ENCODE assay signal across 9 cellular contexts in the genomic region with DNA sequence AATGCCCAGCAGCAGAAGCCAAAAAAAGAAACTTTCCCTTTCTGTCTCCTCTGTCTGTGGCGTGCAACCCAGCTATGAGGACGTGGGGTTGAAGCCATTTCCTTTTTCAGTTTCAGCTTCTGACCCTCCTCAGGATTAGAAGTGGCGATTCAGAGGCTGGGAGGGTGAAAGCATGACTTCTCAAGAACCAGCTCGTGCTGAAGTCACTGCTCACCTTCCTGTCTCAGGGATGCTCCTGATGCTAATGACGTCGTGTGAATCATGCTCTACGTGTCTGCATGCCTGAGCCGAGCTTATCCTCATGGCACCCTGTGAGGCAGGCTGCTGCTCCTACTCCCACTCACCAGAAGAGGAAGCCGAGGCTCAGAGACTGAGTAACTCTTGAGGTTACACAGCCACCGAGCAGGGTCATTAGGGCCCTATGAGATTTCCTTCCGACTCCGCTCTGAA. TPM values are rescaled to one million over a fixed set of nuclear protein-coding genes. Genes with fewer than 3 reads are reported as not detected.
DNase-seq lines count a peak whose midpoint lies in the region; ATAC-seq and TF ChIP-seq lines count a peak whose summit lies in the region.
"Had no signal": no experiment of that assay in that cellular context is flagged by ENCODE, and none has a peak within 500 bp of the region (broad histone marks: within the 10 kb centered on the region; RNA-seq: fewer than 3 reads in every experiment).

No MANE protein-coding gene starts in this region.

- in situ Hi-C loops in IMR-90 (cut with MboI; ENCODE audit: low sequenced_read_pairs), result no loop called here

- TF ChIP-seq CTCF in IMR-90 (conservative IDR thresholded peaks at IDR 0.05; ENCODE audit: low read depth, low read length), result no peak

- H2BK15ac ChIP-seq in IMR-90 (ENCODE audit: low read depth, low read length), result no peak overlapping the region

- POLR2A ChIA-PET in IMR-90 (lab: Charles Lee; ENCODE audit: unreplicated experiment), result no interaction called here

- peaks cover 10% of the 10 kb centered on the region for H3K4me1 Mint-ChIP-seq in T-helper 2 cell treated with Interferon-gamma antibody and Interleukin-4, amounts not matched to agents 5 μg/mL and 100 μg/mL, for 36 hours (ENCODE audit: low read depth)

- no peaks in the 10 kb centered on the region for H3K4me1 ChIP-seq in IMR-90 (ENCODE audit: control insufficient read depth, insufficient read depth, low read length)
- H3K4me1 ChIP-seq: parathyroid adenoma had no signal

- H4K91ac ChIP-seq in IMR-90 (ENCODE audit: insufficient read depth, low read depth, low read length), result no peak overlapping the region; the same call in 1 of the 2 replicates

- no peaks in the 10 kb centered on the region for H3K9me1 ChIP-seq in IMR-90 (ENCODE audit: insufficient read depth, low read length)

- no peak overlapping the region for H2BK120ac ChIP-seq in IMR-90 (ENCODE audit: low read depth, low read length)

- H4K20me1 ChIP-seq in IMR-90 (ENCODE audit: insufficient read depth, low read length), result no peaks in the 10 kb centered on the region

- H3K4me3 Mint-ChIP-seq in T-helper 2 cell treated with Interferon-gamma antibody and Interleukin-4, amounts not matched to agents 5 μg/mL and 100 μg/mL, for 36 hours, result no peak overlapping the region

- no TSS peak for BruUV-seq in IMR-90 (replicated peaks; lab: Mats Ljungman, UMichigan)

- no peaks in the 10 kb centered on the region for H3K9me3 ChIP-seq in IMR-90 (ENCODE audit: control insufficient read depth, insufficient read depth, low read length)

- dilution Hi-C loops in IMR-90 (cut with HindIII; ENCODE audit: low sequenced_read_pairs, unreplicated experiment), result no loop called here

- peaks cover 43% of the 10 kb centered on the region for H3K27me3 Mint-ChIP-seq in T-helper 2 cell treated with Interferon-gamma antibody and Interleukin-4, amounts not matched to agents 5 μg/mL and 100 μg/mL, for 36 hours (ENCODE audit: low read depth)

- H2AK5ac ChIP-seq in IMR-90 (ENCODE audit: low read depth, low read length), result no peak overlapping the region

- H3K4me2 ChIP-seq in IMR-90 (ENCODE audit: low read depth, low read length), result 0 out of 2 replicates have a peak overlapping the region, but pooled peaks have one; percentile 3

- H3K9ac ChIP-seq in IMR-90 (ENCODE audit: low read depth, low read length), result no peak overlapping the region
- H3K9ac ChIP-seq: parathyroid adenoma had no signal

- H3K14ac ChIP-seq in IMR-90 (replicated peaks; ENCODE audit: low read depth, low read length), result no peak overlapping the region

- no peak overlapping the region for H3K56ac ChIP-seq in IMR-90 (ENCODE audit: extremely low read depth, insufficient read depth, low read length)

- no peak overlapping the region for H3K18ac ChIP-seq in IMR-90 (ENCODE audit: low read depth, low read length)

- no peak overlapping the region for H3K27ac ChIP-seq in IMR-90 (ENCODE audit: insufficient read depth, low read length)
- H3K27ac ChIP-seq: parathyroid adenoma had no signal

- peaks cover 14% of the 10 kb centered on the region for H3K27me3 ChIP-seq in IMR-90 (ENCODE audit: control insufficient read depth, insufficient read depth, low read length)

- H2AFZ ChIP-seq in IMR-90 (replicated peaks; ENCODE audit: low read length, poor library complexity), result peak overlapping the region; percentile 36
- H2AFZ ChIP-seq: parathyroid adenoma had no signal

- no peak overlapping the region for H3K4ac ChIP-seq in IMR-90 (ENCODE audit: low read depth, low read length)

- peak; percentile 66 for ATAC-seq in GM21576 (IDR thresholded peaks at IDR 0.05; ENCODE audit: unreplicated experiment)
- no peak; the same call in 1 of the 2 replicates for ATAC-seq in IMR-90 (ENCODE audit: low read depth)
- peak; percentile 42 for ATAC-seq in sciatic nerve
- ATAC-seq in HG03025 (IDR thresholded peaks at IDR 0.05; ENCODE audit: low FRiP score, unreplicated experiment), result no peak

- no peak overlapping the region for H3K4me3 ChIP-seq in IMR-90 (ENCODE audit: insufficient read depth, low read depth, low read length)

- TF ChIP-seq POLR2A in IMR-90 (IDR thresholded peaks at IDR 0.05; ENCODE audit: low read depth, low read length), result no peak

- H2BK20ac ChIP-seq in IMR-90 (ENCODE audit: low read depth, low read length), result no peak overlapping the region

- CTCF ChIA-PET in IMR-90 (lab: Yijun Ruan, JAX), result interaction anchor here (0.8 kb wide), 1 partner anchor 17 kb away, joined by 3 read pairs; no protein-coding TSS in a partner anchor

- 23% methylated on average over 6 of the region's 12 CpGs; no CpG with 5 or more reads in 1 of the 2 experiments for WGBS in IMR-90 (ENCODE audit: extremely low coverage in 2 of 2, insufficient read length in 1 of 2), 2 experiments

- no peaks in the 10 kb centered on the region for H3K9me3 Mint-ChIP-seq in T-helper 2 cell treated with Interferon-gamma antibody and Interleukin-4, amounts not matched to agents 5 μg/mL and 100 μg/mL, for 36 hours

- H2AK9ac ChIP-seq in IMR-90 (replicated peaks; ENCODE audit: low read depth, low read length, poor library complexity), result no peak overlapping the region

- intact Hi-C loops in IMR-90 (cut with micrococcal nuclease), result no loop called here
- intact Hi-C loops in sciatic nerve (cut with DNase I), result no loop called here

- no peak overlapping the region for H4K8ac ChIP-seq in IMR-90 (ENCODE audit: low read depth in 2 of 2, low read length in 2 of 2)

- no peak overlapping the region for H2BK5ac ChIP-seq in IMR-90 (ENCODE audit: low read depth, low read length, poor library complexity, severe bottlenecking)

- no peak overlapping the region for H3K23ac ChIP-seq in IMR-90 (ENCODE audit: low read depth, low read length)

- no peak overlapping the region for H4K5ac ChIP-seq in IMR-90 (ENCODE audit: low read depth, low read length)

- H3K27ac Mint-ChIP-seq in T-helper 2 cell treated with Interferon-gamma antibody and Interleukin-4, amounts not matched to agents 5 μg/mL and 100 μg/mL, for 36 hours, result no peak overlapping the region

- H3K36me3 Mint-ChIP-seq in T-helper 2 cell treated with Interferon-gamma antibody and Interleukin-4, amounts not matched to agents 5 μg/mL and 100 μg/mL, for 36 hours (ENCODE audit: low read depth), result no peaks in the 10 kb centered on the region

- H3K36me3 ChIP-seq in IMR-90 (ENCODE audit: control insufficient read depth, insufficient read depth, low read length), result no peaks in the 10 kb centered on the region

- peak; percentile 54 for DNase-seq in T-helper 2 cell treated with Interferon-gamma antibody and Interleukin-4, amounts not matched to agents 5 μg/mL and 100 μg/mL, for 36 hours (ENCODE audit: low spot score)
- DNase-seq in T-helper 2 cell, result no peak
- peak; percentile 97 for DNase-seq in IMR-90
- DNase-seq in brain pericyte (ENCODE audit: low read depth, low spot score), result peak; percentile 10
- DNase-seq in sciatic nerve (ENCODE audit: low spot score), result no peak
- no peak for DNase-seq in NCI-H1930 (lab: John Stamatoyannopoulos, UW)

- peak; percentile 18; the same call in 1 of the 2 replicates for TF ChIP-seq RAD21 in IMR-90 (IDR thresholded peaks at IDR 0.05; ENCODE audit: low read length)

- no peaks in the 10 kb centered on the region for H3K79me1 ChIP-seq in IMR-90 (ENCODE audit: low read depth in 1 of 2, low read length in 2 of 2)

TF ChIP-seq in IMR-90, 13 proteins besides CTCF, POLR2A, EP300 and RAD21:
- 0 out of 2 replicates have a peak, but pooled peaks have one; percentile 2 for TF ChIP-seq SMC3 (IDR thresholded peaks at IDR 0.05; ENCODE audit: low read depth, low read length)
- TF ChIP-seq FOS (IDR thresholded peaks at IDR 0.05; ENCODE audit: low read depth, low read length), result 0 out of 2 replicates have a peak, but pooled peaks have one; percentile 20
- peak; percentile 63 for TF ChIP-seq BHLHE40 (IDR thresholded peaks at IDR 0.05; ENCODE audit: low read depth, low read length)
- no peak for TF ChIP-seq CEBPB (IDR thresholded peaks at IDR 0.05; ENCODE audit: low read depth, low read length)

RNA-seq across cellular contexts. Expression of a gene that starts 5.7 kb away (rescaled TPM):
- not detected in 2 replicates for total RNA-seq in IMR-90 (2012; rRNA removed)
- polyA plus RNA-seq in IMR-90 (2012; rRNA removed), result not detected in 2 replicates
- polyA plus RNA-seq in IMR-90 (2012; cell fraction: cytosol; rRNA removed), result not detected in 2 replicates
- 0.06 TPM in 1 of 2 replicates, not detected in the other for polyA plus RNA-seq in IMR-90 (2012; cell fraction: nucleus; rRNA removed; ENCODE audit: low replicate concordance)
- not detected for total RNA-seq in sciatic nerve

RNA-seq across cellular contexts. Expression of a gene that starts 13.7 kb away (rescaled TPM):
- 8.9 and 11.5 TPM in 2 replicates for total RNA-seq in IMR-90 (2012; rRNA removed)
- 11.0 and 13.2 TPM in 2 replicates for polyA plus RNA-seq in IMR-90 (2012; rRNA removed)
- 5.2 and 6.8 TPM in 2 replicates for polyA plus RNA-seq in IMR-90 (2012; cell fraction: cytosol; rRNA removed)
- polyA plus RNA-seq in IMR-90 (2012; cell fraction: nucleus; rRNA removed; ENCODE audit: low replicate concordance), result 18.8 and 24.9 TPM in 2 replicates
- total RNA-seq in sciatic nerve, result 18.7 TPM

RNA-seq across cellular contexts. Expression of a gene that starts 40.2 kb away (rescaled TPM):
- total RNA-seq in IMR-90 (2012; rRNA removed) (not detected in 2 replicates), sciatic nerve (not detected)
- polyA plus RNA-seq in IMR-90 (2012; rRNA removed), result not detected in 2 replicates
- polyA plus RNA-seq in IMR-90 (2012; cell fraction: cytosol; rRNA removed), result not detected in 2 replicates
- polyA plus RNA-seq in IMR-90 (2012; cell fraction: nucleus; rRNA removed; ENCODE audit: low replicate concordance), result not detected in 2 replicates

RNA-seq across cellular contexts. Expression of a gene that starts 48.0 kb away (rescaled TPM):
- total RNA-seq in IMR-90 (2012; rRNA removed), result not detected in 2 replicates
- not detected in 2 replicates for polyA plus RNA-seq in IMR-90 (2012; rRNA removed)
- polyA plus RNA-seq in IMR-90 (2012; cell fraction: cytosol; rRNA removed), result 0.03 TPM in 1 of 2 replicates, not detected in the other
- polyA plus RNA-seq in IMR-90 (2012; cell fraction: nucleus; rRNA removed; ENCODE audit: low replicate concordance), result 0.02 TPM in 1 of 2 replicates, not detected in the other
- total RNA-seq in sciatic nerve, result 2.0 TPM

Comparison
In these comparisons a context has a peak if more than half of its experiments do, and no peak if none do; other contexts are left out.
1. DNase-seq: peak in T-helper 2 cell treated with Interferon-gamma antibody and Interleukin-4, amounts not matched to agents 5 μg/mL and 100 μg/mL, for 36 hours (single experiment), IMR-90 (single experiment) and brain pericyte (single experiment); none in T-helper 2 cell (0 of 5), sciatic nerve (single experiment) and NCI-H1930 (0 of 2).
2. ATAC-seq: peak in GM21576 (single experiment) and sciatic nerve (single experiment); none in IMR-90 (single experiment) and HG03025 (single experiment).